In genomic region chr3:65915477-65915876, GRCh38 we compare ENCODE assay signal across 18 cellular contexts.
"Had no signal": no experiment of that assay in that cellular context is flagged by ENCODE, and none has a peak within 500 bp of the region (broad histone marks: within the 10 kb centered on the region; RNA-seq: fewer than 3 reads in every experiment).

No MANE protein-coding gene starts in this region.

- H3K9me3 ChIP-seq: SJSA1 had no signal

- H3K4me3 ChIP-seq: cardiac muscle cell, SJSA1 had no signal

- DNase-seq: activated CD4-positive, alpha-beta memory T cell treated with anti-CD3 and anti-CD28 coated beads, Interleukin-2, amount 10 ng/mL, durations not matched to agents 7 days and 5 days; activated CD4-positive, alpha-beta T cell treated with anti-CD3 and anti-CD28 coated beads, Interleukin-2, amount 10 ng/mL, durations not matched to agents 7 days and 5 days; activated CD4-positive, CD25-positive, alpha-beta regulatory T cell; activated gamma-delta T cell treated with Interleukin-2 at 50 U/mL for 16 hours; activated naive CD4-positive, alpha-beta T cell treated with anti-CD3 and anti-CD28 coated beads, Interleukin-2, amount 10 ng/mL, durations not matched to agents 7 days and 5 days; activated naive CD8-positive, alpha-beta T cell treated with anti-CD3 and anti-CD28 coated beads for 36 hours; activated T-cell treated with anti-CD3 and anti-CD28 coated beads, Interleukin-2, amount 50 U/mL, for 72 hours; brain microvascular endothelial cell; NCI-H1092; NCI-H1417; NCI-H1930; NCI-H2107; NCI-H510A treated with DMSO at 0.1 percent for 48 hours; SW 1271 had no signal

- H3K4me1 ChIP-seq: SJSA1 had no signal

- H3K9ac ChIP-seq: KMS-11 had no signal

- H3K36me3 Mint-ChIP-seq: activated naive CD4-positive, alpha-beta T cell treated with anti-CD3 and anti-CD28 coated beads, Interleukin-2, amount 10 ng/mL, durations not matched to agents 7 days and 5 days; activated naive CD8-positive, alpha-beta T cell treated with anti-CD3 and anti-CD28 coated beads for 36 hours had no signal

- H3K4me1 Mint-ChIP-seq: activated CD4-positive, alpha-beta memory T cell treated with anti-CD3 and anti-CD28 coated beads, Interleukin-2, amount 10 ng/mL, durations not matched to agents 7 days and 5 days; activated CD4-positive, alpha-beta T cell treated with anti-CD3 and anti-CD28 coated beads, Interleukin-2, amount 10 ng/mL, durations not matched to agents 7 days and 5 days; activated naive CD4-positive, alpha-beta T cell treated with anti-CD3 and anti-CD28 coated beads, Interleukin-2, amount 10 ng/mL, durations not matched to agents 7 days and 5 days; activated naive CD8-positive, alpha-beta T cell treated with anti-CD3 and anti-CD28 coated beads for 36 hours had no signal

- H3K27ac ChIP-seq: brain microvascular endothelial cell, cardiac muscle cell, KMS-11, SJSA1 had no signal

- H3K4me2 ChIP-seq: KMS-11 had no signal

- H3K27me3 Mint-ChIP-seq: activated CD4-positive, alpha-beta memory T cell treated with anti-CD3 and anti-CD28 coated beads, Interleukin-2, amount 10 ng/mL, durations not matched to agents 7 days and 5 days; activated CD4-positive, alpha-beta T cell treated with anti-CD3 and anti-CD28 coated beads, Interleukin-2, amount 10 ng/mL, durations not matched to agents 7 days and 5 days; activated naive CD4-positive, alpha-beta T cell treated with anti-CD3 and anti-CD28 coated beads, Interleukin-2, amount 10 ng/mL, durations not matched to agents 7 days and 5 days; activated naive CD8-positive, alpha-beta T cell treated with anti-CD3 and anti-CD28 coated beads for 36 hours had no signal

- H3K9me3 Mint-ChIP-seq: activated CD4-positive, alpha-beta memory T cell treated with anti-CD3 and anti-CD28 coated beads, Interleukin-2, amount 10 ng/mL, durations not matched to agents 7 days and 5 days; activated CD4-positive, alpha-beta T cell treated with anti-CD3 and anti-CD28 coated beads, Interleukin-2, amount 10 ng/mL, durations not matched to agents 7 days and 5 days had no signal

- H3K4me3 Mint-ChIP-seq: activated CD4-positive, alpha-beta memory T cell treated with anti-CD3 and anti-CD28 coated beads, Interleukin-2, amount 10 ng/mL, durations not matched to agents 7 days and 5 days; activated CD4-positive, alpha-beta T cell treated with anti-CD3 and anti-CD28 coated beads, Interleukin-2, amount 10 ng/mL, durations not matched to agents 7 days and 5 days; activated naive CD4-positive, alpha-beta T cell treated with anti-CD3 and anti-CD28 coated beads, Interleukin-2, amount 10 ng/mL, durations not matched to agents 7 days and 5 days; activated naive CD8-positive, alpha-beta T cell treated with anti-CD3 and anti-CD28 coated beads for 36 hours; activated T-cell treated with anti-CD3 and anti-CD28 coated beads, Interleukin-2, amount 50 U/mL, for 72 hours had no signal

- H3K27me3 ChIP-seq: brain microvascular endothelial cell, cardiac muscle cell, SJSA1 had no signal

- H3K36me3 ChIP-seq: brain microvascular endothelial cell, cardiac muscle cell, SJSA1 had no signal

- H3K27ac Mint-ChIP-seq: activated CD4-positive, alpha-beta memory T cell treated with anti-CD3 and anti-CD28 coated beads, Interleukin-2, amount 10 ng/mL, durations not matched to agents 7 days and 5 days; activated CD4-positive, alpha-beta T cell treated with anti-CD3 and anti-CD28 coated beads, Interleukin-2, amount 10 ng/mL, durations not matched to agents 7 days and 5 days; activated naive CD4-positive, alpha-beta T cell treated with anti-CD3 and anti-CD28 coated beads, Interleukin-2, amount 10 ng/mL, durations not matched to agents 7 days and 5 days; activated naive CD8-positive, alpha-beta T cell treated with anti-CD3 and anti-CD28 coated beads for 36 hours; activated T-cell treated with anti-CD3 and anti-CD28 coated beads, Interleukin-2, amount 50 U/mL, for 72 hours; activated T-helper 2 cell treated with anti-CD3 and anti-CD28 coated beads, Interferon-gamma antibody, Interleukin-2, Interleukin-4, amounts not matched to agents 10 μg/mL and 5 μg/mL and 100 μg/mL, durations not matched to agents 14 hours and 24 hours and 36 hours had no signal
